In the genomic region with DNA sequence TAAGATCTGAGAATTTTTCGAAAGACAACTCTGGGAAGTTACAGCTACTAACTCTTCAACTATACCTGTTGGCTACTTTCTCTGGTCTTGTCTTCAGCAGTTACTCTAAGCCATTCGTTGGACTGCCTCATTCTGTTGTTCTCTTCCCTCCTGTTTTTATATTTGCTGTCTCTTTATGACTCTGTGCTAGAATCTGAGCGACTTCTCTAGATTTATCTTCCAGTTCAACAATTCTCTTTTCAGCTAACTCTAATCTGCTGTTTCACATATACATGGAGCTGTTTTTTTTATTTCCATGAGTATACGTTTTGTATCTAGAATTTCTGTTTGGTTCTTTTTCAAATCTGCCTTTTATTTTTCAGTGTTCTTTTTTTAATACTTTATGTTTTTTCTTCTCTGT, we compare ENCODE assay signal across 17 cellular contexts.
"Had no signal": no experiment of that assay in that cellular context is flagged by ENCODE, and none has a peak within 500 bp of the region (broad histone marks: within the 10 kb centered on the region; RNA-seq: fewer than 3 reads in every experiment).

No MANE protein-coding gene starts in this region.

- DNase-seq: activated CD4-positive, alpha-beta T cell treated with anti-CD3 and anti-CD28 coated beads for 36 hours; activated CD4-positive, alpha-beta T cell treated with anti-CD3 and anti-CD28 coated beads, Interleukin-2, amount 50 U/mL, for 48 hours; activated effector memory CD4-positive, alpha-beta T cell treated with Interleukin-2 at 50 U/mL for 16 hours; activated T-cell treated with anti-CD3 and anti-CD28 coated beads, Interleukin-2, amount 50 U/mL, for 4 hours; aorta; brain microvascular endothelial cell; central memory CD4-positive, alpha-beta T cell; cortex of kidney; effector CD4-positive, alpha-beta T cell; heart right ventricle; occipital lobe; posterior cingulate gyrus; SJCRH30; spleen; stimulated activated CD4-positive, alpha-beta T cell treated with anti-CD3 and anti-CD28 coated beads, Interleukin-4, amount 100 ng/mL, for 4 hours had no signal

- H3K4me3 ChIP-seq: esophagus muscularis mucosa, heart right ventricle, SJCRH30, spleen had no signal

- H3K27me3 ChIP-seq: esophagus muscularis mucosa, heart right ventricle, SJCRH30 had no signal

- ATAC-seq: activated CD4-positive, alpha-beta T cell treated with anti-CD3 and anti-CD28 coated beads for 36 hours; activated T-cell treated with anti-CD3 and anti-CD28 coated beads, Interleukin-2, amount 50 U/mL, for 4 hours; heart right ventricle; stimulated activated memory B cell treated with anti-CD40 and anti-IgM and Interleukin-4, amounts not matched to agents 10 μg/mL and 1 μg/mL and 100 μg/mL, for 72 hours had no signal

- H3K27me3 Mint-ChIP-seq: activated CD4-positive, alpha-beta T cell treated with anti-CD3 and anti-CD28 coated beads for 36 hours had no signal

- H3K36me3 ChIP-seq: brain microvascular endothelial cell, SJCRH30 had no signal

- H3K27ac Mint-ChIP-seq: activated CD4-positive, alpha-beta T cell treated with anti-CD3 and anti-CD28 coated beads for 36 hours; stimulated activated memory B cell treated with anti-CD40 and anti-IgM and Interleukin-4, amounts not matched to agents 10 μg/mL and 1 μg/mL and 100 μg/mL, for 72 hours had no signal

- H3K4me1 ChIP-seq: SJCRH30 had no signal

- H3K4me3 Mint-ChIP-seq: activated CD4-positive, alpha-beta T cell treated with anti-CD3 and anti-CD28 coated beads for 36 hours; activated T-cell treated with anti-CD3 and anti-CD28 coated beads, Interleukin-2, amount 50 U/mL, for 4 hours; stimulated activated memory B cell treated with anti-CD40 and anti-IgM and Interleukin-4, amounts not matched to agents 10 μg/mL and 1 μg/mL and 100 μg/mL, for 72 hours had no signal

- H3K27ac ChIP-seq: brain microvascular endothelial cell, esophagus muscularis mucosa, heart right ventricle, SJCRH30, spleen had no signal
